36 cellular contexts compared by ENCODE assay signal in the genomic region with DNA sequence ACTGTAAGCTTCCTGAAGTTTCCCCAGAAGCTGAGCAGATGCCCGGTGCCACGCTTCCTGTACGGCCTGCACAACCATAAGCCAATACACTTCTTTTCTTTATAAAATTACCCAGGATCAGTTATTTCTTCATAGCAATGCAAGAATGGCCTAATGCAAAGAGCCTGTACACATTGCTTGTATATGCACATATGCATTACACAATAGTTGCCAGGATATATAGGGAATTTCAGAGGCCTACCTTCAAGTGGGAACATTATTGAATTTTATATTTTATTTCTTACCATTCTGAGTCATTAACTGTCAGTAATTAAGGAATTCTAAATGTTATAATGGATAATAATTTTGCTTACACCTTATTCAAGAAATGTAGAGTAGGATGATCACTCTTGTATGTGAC.
"Had no signal": no experiment of that assay in that cellular context is flagged by ENCODE, and none has a peak within 500 bp of the region (broad histone marks: within the 10 kb centered on the region; RNA-seq: fewer than 3 reads in every experiment).

No MANE protein-coding gene starts in this region.

- DNase-seq: Karpas-422, Kasumi-1, MG63, MM.1S, MV-4-11, NCI-H1048, NCI-H1092, NCI-H1092 treated with DMSO at 0.1 percent for 48 hours, NCI-H1105, NCI-H1105 treated with DMSO at 0.1 percent for 48 hours, NCI-H1417, NCI-H1417 treated with DMSO at 0.1 percent for 48 hours, NCI-H1436, NCI-H1436 treated with DMSO at 0.1 percent for 48 hours, NCI-H146, NCI-H1694, NCI-H1694 treated with DMSO at 0.1 percent for 48 hours, NCI-H187, NCI-H187 treated with DMSO at 0.1 percent for 48 hours, NCI-H1930, NCI-H2029, NCI-H2029 treated with DMSO at 0.1 percent for 48 hours, NCI-H2081, NCI-H2081 treated with DMSO at 0.1 percent for 48 hours, NCI-H2107, NCI-H2171, NCI-H2171 treated with DMSO at 0.1 percent for 48 hours, NCI-H2227 treated with DMSO at 0.1 percent for 48 hours, NCI-H226, NCI-H345, NCI-H446, NCI-H446 treated with DMSO at 0.1 percent for 48 hours, NCI-H510A, NCI-H510A treated with DMSO at 0.1 percent for 48 hours, NCI-H524, NCI-H524 treated with DMSO at 0.1 percent for 48 hours had no signal

- H3K36me3 ChIP-seq: MG63 had no signal

- H3K9me3 ChIP-seq: MG63 had no signal

- H3K27me3 ChIP-seq: MG63 had no signal

- H3K4me3 ChIP-seq: MG63 had no signal
